In genomic region chr19:5392476-5392875, GRCh38 we compare ENCODE assay signal across 18 cellular contexts.
"Had no signal": no experiment of that assay in that cellular context is flagged by ENCODE, and none has a peak within 500 bp of the region (broad histone marks: within the 10 kb centered on the region; RNA-seq: fewer than 3 reads in every experiment).

No MANE protein-coding gene starts in this region.

- H3K4me1 Mint-ChIP-seq: stimulated activated naive B cell treated with anti-CD40 and anti-IgM and Interleukin-4, amounts not matched to agents 10 μg/mL and 1 μg/mL and 100 μg/mL, for 72 hours; stimulated activated naive CD8-positive, alpha-beta T cell treated with anti-CD3 and anti-CD28 coated beads, Interleukin-15, amount 100 ng/mL, for 72 hours had no signal

- H3K4me3 Mint-ChIP-seq: dendritic cell treated with granulocyte-macrophage colony-stimulating factor and Interleukin-4, amounts not matched to agents 40 ng/mL and 50 ng/mL, for 4 days; effector memory CD8-positive, alpha-beta T cell; nephron; stimulated activated naive B cell treated with anti-CD40 and anti-IgM and Interleukin-4, amounts not matched to agents 10 μg/mL and 1 μg/mL and 100 μg/mL, for 72 hours; stimulated activated naive CD8-positive, alpha-beta T cell treated with anti-CD3 and anti-CD28 coated beads, Interleukin-15, amount 100 ng/mL, for 72 hours had no signal

- ATAC-seq: effector memory CD8-positive, alpha-beta T cell; stimulated activated naive B cell treated with anti-CD40 and anti-IgM and Interleukin-4, amounts not matched to agents 10 μg/mL and 1 μg/mL and 100 μg/mL, for 72 hours; stimulated activated naive CD8-positive, alpha-beta T cell treated with anti-CD3 and anti-CD28 coated beads, Interleukin-15, amount 100 ng/mL, for 72 hours; upper lobe of right lung had no signal

- FAIRE-seq: islet of Langerhans had no signal

- DNase-seq: effector memory CD8-positive, alpha-beta T cell; esophagus squamous epithelium; foreskin melanocyte; heart right ventricle; hypothalamus; kidney glomerular epithelial cell; mesendoderm; naive B cell; sigmoid colon; stimulated activated CD4-positive, alpha-beta T cell treated with anti-CD3 and anti-CD28 coated beads, Interleukin-2, amount 100 ng/mL, for 24 hours; stimulated activated CD4-positive, alpha-beta T cell treated with anti-CD3 and anti-CD28 coated beads, Interleukin-4, amount 100 ng/mL, for 4 hours; stimulated activated naive B cell treated with anti-CD40 and anti-IgM and Interleukin-4, amounts not matched to agents 10 μg/mL and 1 μg/mL and 100 μg/mL, for 72 hours; stimulated activated naive CD8-positive, alpha-beta T cell treated with anti-CD3 and anti-CD28 coated beads, Interleukin-15, amount 100 ng/mL, for 72 hours; testis; upper lobe of right lung had no signal

- H3K27ac Mint-ChIP-seq: dendritic cell treated with granulocyte-macrophage colony-stimulating factor and Interleukin-4, amounts not matched to agents 40 ng/mL and 50 ng/mL, for 4 days; effector memory CD8-positive, alpha-beta T cell; naive B cell; nephron; stimulated activated naive B cell treated with anti-CD40 and anti-IgM and Interleukin-4, amounts not matched to agents 10 μg/mL and 1 μg/mL and 100 μg/mL, for 72 hours; stimulated activated naive CD8-positive, alpha-beta T cell treated with anti-CD3 and anti-CD28 coated beads, Interleukin-15, amount 100 ng/mL, for 72 hours had no signal
